ENCODE assay signal across 8 cellular contexts in genomic region chr1:36324322-36324802, GRCh38. TPM values are rescaled to one million over a fixed set of nuclear protein-coding genes. Genes with fewer than 3 reads are reported as not detected.
DNase-seq lines count a peak whose midpoint lies in the region; ATAC-seq and TF ChIP-seq lines count a peak whose summit lies in the region.

No MANE protein-coding gene starts in this region.

- no peak for TF ChIP-seq POLR2A in esophagus muscularis mucosa (IDR thresholded peaks at IDR 0.05; ENCODE audit: low read depth)

- H3K79me2 ChIP-seq in DND-41 (ENCODE audit: insufficient read depth, low read length) (no peaks in the 10 kb centered on the region), trophoblast cell (ENCODE audit: control insufficient read depth, insufficient read depth, low read length, poor library complexity) (peaks cover 8% of the 10 kb centered on the region)

- no peak overlapping the region for H3K14ac ChIP-seq in trophoblast cell (ENCODE audit: low read length)

- H4K91ac ChIP-seq in trophoblast cell (ENCODE audit: low read depth, low read length), result peak overlapping the region; percentile 41

- 0 out of 2 replicates have a peak, but pooled peaks cover 2% of the 10 kb centered on the region for H4K20me1 ChIP-seq in DND-41 (ENCODE audit: insufficient read depth, low read length)

- intact Hi-C loops in esophagus muscularis mucosa (cut with DNase I), result no loop called here

- H4K8ac ChIP-seq in trophoblast cell (ENCODE audit: low read depth, low read length), result peak overlapping the region; percentile 70

- TF ChIP-seq CTCF in DND-41 (IDR thresholded peaks at IDR 0.05; ENCODE audit: borderline replicate concordance, extremely low read depth, low read length, poor library complexity, severe bottlenecking) (no peak), esophagus muscularis mucosa (IDR thresholded peaks at IDR 0.05) (no peak)

- peak overlapping the region; percentile 68 for H3K4me2 ChIP-seq in DND-41 (ENCODE audit: insufficient read depth, low read length)
- H3K4me2 ChIP-seq in trophoblast cell (ENCODE audit: low read length), result peak overlapping the region; percentile 66

- peaks cover 23% of the 10 kb centered on the region for H3K79me1 ChIP-seq in trophoblast cell (ENCODE audit: low read length)

- DNase-seq in DND-41 (peak; percentile 15), NT2/D1 (ENCODE audit: low read depth, low spot score) (no peak), esophagus muscularis mucosa (ENCODE audit: extremely low spot score) (no peak), trophoblast cell (no peak), DMS153 treated with DMSO at 0.1 percent for 48 hours (lab: John Stamatoyannopoulos, UW; ENCODE audit: unreplicated experiment) (no peak), pons (ENCODE audit: low spot score) (no peak)

- H3K4ac ChIP-seq in trophoblast cell (ENCODE audit: low read depth, low read length), result no peak overlapping the region

- H2BK12ac ChIP-seq in trophoblast cell (ENCODE audit: low read length), result no peak overlapping the region

- H3K9me3 ChIP-seq in DND-41 (ENCODE audit: insufficient read depth, low read length, severe bottlenecking), result no peaks in the 10 kb centered on the region
- no peaks in the 10 kb centered on the region for H3K9me3 ChIP-seq in NT2/D1 (ENCODE audit: insufficient read depth, low read length)
- no peaks in the 10 kb centered on the region for H3K9me3 ChIP-seq in esophagus muscularis mucosa
- peaks cover 2% of the 10 kb centered on the region for H3K9me3 ChIP-seq in trophoblast cell (ENCODE audit: insufficient read depth, low read depth, low read length)

- H2BK120ac ChIP-seq in trophoblast cell (ENCODE audit: insufficient read depth, low read length, poor library complexity), result peak overlapping the region; percentile 10

- H3K23ac ChIP-seq in trophoblast cell (ENCODE audit: low read length), result no peak overlapping the region

- no peak for TF ChIP-seq EP300 in esophagus muscularis mucosa (IDR thresholded peaks at IDR 0.05)

- H3K27me3 ChIP-seq in DND-41 (ENCODE audit: insufficient read depth, low read length, poor library complexity) (no peaks in the 10 kb centered on the region), NT2/D1 (ENCODE audit: insufficient read depth, insufficient read length) (peaks cover 2% of the 10 kb centered on the region), esophagus muscularis mucosa (no peaks in the 10 kb centered on the region), trophoblast cell (ENCODE audit: insufficient read depth, low read length) (no peaks in the 10 kb centered on the region)

- H3K36me3 ChIP-seq in DND-41 (ENCODE audit: insufficient read depth, low read length), result no peaks in the 10 kb centered on the region
- H3K36me3 ChIP-seq in NT2/D1 (ENCODE audit: insufficient read depth, insufficient read length, low read length), result peaks cover 41% of the 10 kb centered on the region
- peaks cover 0 to 7% (median 2%) of the 10 kb centered on the region in 4 donors for H3K36me3 ChIP-seq in esophagus muscularis mucosa
- peaks cover 0 to 3% of the 10 kb centered on the region in 2 experiments for H3K36me3 ChIP-seq in trophoblast cell (ENCODE audit: control insufficient read depth in 1 of 2, insufficient read depth in 2 of 2, low read length in 2 of 2)

- ATAC-seq in DND-41 (ENCODE audit: insufficient read depth, low read depth) (0 out of 3 replicates have a peak, but pooled peaks have one; percentile 1), GM18519 (IDR thresholded peaks at IDR 0.05; ENCODE audit: low FRiP score, unreplicated experiment) (no peak), GM18520 (IDR thresholded peaks at IDR 0.05; ENCODE audit: unreplicated experiment) (no peak)

- H3K4me3 ChIP-seq in DND-41 (ENCODE audit: low read depth in 1 of 2, low read length in 2 of 2), result peak overlapping the region in 1 of 2 experiments; percentile 53; a peak in 2 of 4 replicates
- peak overlapping the region; percentile 45 for H3K4me3 ChIP-seq in NT2/D1 (ENCODE audit: insufficient read length, low read depth)
- peak overlapping the region; percentile 70 to 92 (median 84) for H3K4me3 ChIP-seq in esophagus muscularis mucosa
- no peak overlapping the region for H3K4me3 ChIP-seq in trophoblast cell (ENCODE audit: low read depth, low read length)

- no peak overlapping the region for H3K27ac ChIP-seq in DND-41 (ENCODE audit: low read length)
- peak overlapping the region; percentile 79 to 92 (median 90) for H3K27ac ChIP-seq in esophagus muscularis mucosa (replicated peaks in 1 of 4)
- no peak overlapping the region for H3K27ac ChIP-seq in trophoblast cell (ENCODE audit: low read depth, low read length)

- peaks cover 16% of the 10 kb centered on the region for H3K4me1 ChIP-seq in DND-41 (ENCODE audit: insufficient read depth, low read length)
- H3K4me1 ChIP-seq in NT2/D1 (ENCODE audit: insufficient read depth, insufficient read length), result peaks cover 35% of the 10 kb centered on the region
- H3K4me1 ChIP-seq in esophagus muscularis mucosa, result peaks cover 34 to 52% (median 45%) of the 10 kb centered on the region in 4 donors
- peaks cover 40 to 45% of the 10 kb centered on the region in 2 experiments for H3K4me1 ChIP-seq in trophoblast cell (ENCODE audit: control insufficient read depth in 1 of 2, insufficient read depth in 2 of 2, low read length in 2 of 2)

- no peak overlapping the region for H2BK5ac ChIP-seq in trophoblast cell (ENCODE audit: low read depth, low read length, poor library complexity)

- H2AFZ ChIP-seq in DND-41 (ENCODE audit: low read depth, low read length), result no peak overlapping the region
- no peak overlapping the region for H2AFZ ChIP-seq in trophoblast cell (ENCODE audit: insufficient read depth, low read length, poor library complexity)

- peak overlapping the region; percentile 60; the same call in 1 of the 2 replicates for H3K9ac ChIP-seq in DND-41 (ENCODE audit: low read depth, low read length)
- H3K9ac ChIP-seq in NT2/D1 (ENCODE audit: insufficient read length, low read depth), result peak overlapping the region; percentile 70
- H3K9ac ChIP-seq in trophoblast cell (ENCODE audit: low read length), result no peak overlapping the region

- H3K18ac ChIP-seq in trophoblast cell (ENCODE audit: low read length), result no peak overlapping the region

- no peak overlapping the region for H4K12ac ChIP-seq in trophoblast cell (ENCODE audit: low read depth, low read length)

- 47% methylated on average over 9 of the region's 11 CpGs for WGBS in esophagus muscularis mucosa
- no CpG with 5 or more reads among the region's 11 CpGs for WGBS in trophoblast cell (ENCODE audit: extremely low coverage, insufficient coverage, insufficient read length)

- no peak overlapping the region for H2AK5ac ChIP-seq in trophoblast cell (ENCODE audit: low read length)

RNA-seq across cellular contexts. Expression of gene EVA1B, which starts 0.9 kb away (rescaled TPM):
- total RNA-seq in esophagus muscularis mucosa, result 100 to 1,000 TPM in 2 of 4 donors, 10 to 100 TPM in 2; 45.1 to 129 (median 79.5) TPM
- polyA plus RNA-seq in trophoblast cell (2013), result 35.3 and 37.7 TPM in 2 replicates

RNA-seq across cellular contexts. Expression of gene SH3D21, which starts 18.2 kb away (rescaled TPM):
- total RNA-seq in esophagus muscularis mucosa, result 1 to 10 TPM in 2 of 4 donors, under 1 TPM in 2; 0.26 to 2.0 (median 1.1) TPM
- polyA plus RNA-seq in trophoblast cell (2013), result 14.7 and 15.0 TPM in 2 replicates

Comparison
In these comparisons a context has a peak if more than half of its experiments do, and no peak if none do; other contexts are left out.
1. H3K27ac ChIP-seq: peak in esophagus muscularis mucosa (4 of 4); none in DND-41 (single experiment) and trophoblast cell (single experiment).